Comparison of ENCODE assay signal across 8 cellular contexts in the genomic region with DNA sequence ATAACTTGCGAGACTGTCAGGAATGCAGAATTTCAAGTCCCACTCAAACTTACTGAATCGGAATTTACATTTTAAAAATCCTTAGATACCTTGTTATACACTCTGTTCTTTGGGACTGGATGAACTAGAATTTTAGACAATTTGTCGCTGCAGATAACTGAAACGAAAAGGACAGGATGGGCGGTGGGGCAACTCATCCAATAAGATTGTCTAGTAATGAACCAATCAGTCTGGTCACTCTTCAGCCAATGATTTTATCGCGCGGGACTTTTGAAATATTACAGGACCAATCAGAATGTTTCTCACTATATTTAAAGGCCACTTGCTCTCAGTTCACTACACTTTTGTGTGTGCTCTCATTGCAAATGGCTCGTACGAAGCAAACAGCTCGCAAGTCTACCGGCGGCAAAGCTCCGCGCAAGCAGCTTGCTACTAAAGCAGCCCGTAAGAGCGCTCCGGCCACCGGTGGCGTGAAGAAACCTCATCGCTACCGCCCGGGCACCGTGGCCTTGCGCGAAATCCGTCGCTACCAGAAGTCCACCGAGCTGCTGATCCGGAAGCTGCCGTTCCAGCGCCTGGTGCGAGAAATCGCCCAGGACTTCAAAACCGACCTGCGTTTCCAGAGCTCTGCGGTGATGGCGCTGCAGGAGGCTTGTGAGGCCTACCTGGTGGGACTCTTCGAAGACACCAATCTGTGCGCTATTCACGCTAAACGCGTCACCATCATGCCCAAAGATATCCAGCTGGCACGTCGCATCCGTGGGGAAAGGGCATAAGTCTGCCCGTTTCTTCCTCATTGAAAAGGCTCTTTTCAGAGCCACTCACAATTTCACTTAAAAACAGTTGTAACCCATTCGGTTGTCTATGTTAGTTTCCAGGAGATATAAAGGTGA. TPM values are rescaled to one million over a fixed set of nuclear protein-coding genes. Genes with fewer than 3 reads are reported as not detected.
A peak's percentile ranks its signal among the peaks of the same experiment; 100 is the strongest.
DNase-seq lines count a peak whose midpoint lies in the region; ATAC-seq and TF ChIP-seq lines count a peak whose summit lies in the region.

No MANE protein-coding gene starts in this region.

- in situ Hi-C loops in GM13976 (cut with MboI; ENCODE audit: low sequenced_read_pairs, unreplicated experiment): no loop called here

- peak; percentile 47 for ATAC-seq in HG02852 (IDR thresholded peaks at IDR 0.05; ENCODE audit: unreplicated experiment)
- ATAC-seq in stimulated activated naive B cell treated with anti-CD40 and anti-IgM and Interleukin-4, amounts not matched to agents 10 μg/mL and 1 μg/mL and 100 μg/mL, for 72 hours (replicated peaks): peak; percentile 60 to 63

- no peak overlapping the region for H2BK12ac ChIP-seq in mesenchymal stem cell (ENCODE audit: low read length in 2 of 2)

- peak overlapping the region; percentile 12 for H2BK15ac ChIP-seq in mesenchymal stem cell (ENCODE audit: low read depth, poor library complexity, severe bottlenecking)

- no peaks in the 10 kb centered on the region for H3K79me1 ChIP-seq in mesenchymal stem cell (replicated peaks; ENCODE audit: low read length, poor library complexity, severe bottlenecking)

- DNase-seq in GM13976 (ENCODE audit: low spot score) (peak; percentile 87), NCI-H2029 treated with DMSO at 0.1 percent for 48 hours (lab: John Stamatoyannopoulos, UW) (peak; percentile 96), dorsolateral prefrontal cortex (peak in 9 of 10 donors; percentile 52 to 88 (median 74)), mesenchymal stem cell (no peak), NCI-H345 (lab: John Stamatoyannopoulos, UW) (no peak)
- DNase-seq in activated CD4-positive, alpha-beta T cell treated with anti-CD3 and anti-CD28 coated beads, Interleukin-2, amount 50 U/mL, for 4 hours: peak; percentile 66 to 67
- DNase-seq in stimulated activated naive B cell treated with anti-CD40 and anti-IgM and Interleukin-4, amounts not matched to agents 10 μg/mL and 1 μg/mL and 100 μg/mL, for 72 hours: peak; percentile 84

- peak overlapping the region; percentile 39 to 90 (median 68) for H3K4me3 ChIP-seq in dorsolateral prefrontal cortex
- H3K4me3 ChIP-seq in mesenchymal stem cell (ENCODE audit: insufficient read depth in 1 of 2, low read depth in 1 of 2, low read length in 2 of 2): peak overlapping the region in 1 of 2 experiments; percentile 82

- no peak overlapping the region for H2BK120ac ChIP-seq in mesenchymal stem cell (ENCODE audit: low read depth, low read length)

- H2AFZ ChIP-seq in mesenchymal stem cell (ENCODE audit: low read depth, low read length): no peak overlapping the region

- peaks cover 12 to 28% of the 10 kb centered on the region in 2 donors for H3K4me1 Mint-ChIP-seq in stimulated activated naive B cell treated with anti-CD40 and anti-IgM and Interleukin-4, amounts not matched to agents 10 μg/mL and 1 μg/mL and 100 μg/mL, for 72 hours

- no peak overlapping the region for H3K23ac ChIP-seq in mesenchymal stem cell (ENCODE audit: low read length in 2 of 2)

- H4K91ac ChIP-seq in mesenchymal stem cell (ENCODE audit: low read length): no peak overlapping the region

- H3K27me3 ChIP-seq in dorsolateral prefrontal cortex (peaks cover 0 to 4% (median 0%) of the 10 kb centered on the region in 45 donors), mesenchymal stem cell (ENCODE audit: control insufficient read depth in 1 of 2, insufficient read depth in 1 of 2, low read length in 2 of 2) (no peaks in the 10 kb centered on the region)

- no peak overlapping the region for H2BK5ac ChIP-seq in mesenchymal stem cell (ENCODE audit: low read depth, low read length, poor library complexity, severe bottlenecking)

- peak overlapping the region; percentile 63 to 97 (median 90) for H3K27ac ChIP-seq in dorsolateral prefrontal cortex
- H3K27ac ChIP-seq in mesenchymal stem cell (ENCODE audit: low read length, poor library complexity, severe bottlenecking): no peak overlapping the region

- peaks cover 0 to 4% of the 10 kb centered on the region in 2 donors for H3K36me3 Mint-ChIP-seq in stimulated activated naive B cell treated with anti-CD40 and anti-IgM and Interleukin-4, amounts not matched to agents 10 μg/mL and 1 μg/mL and 100 μg/mL, for 72 hours

- no peaks in the 10 kb centered on the region for H3K9me3 ChIP-seq in mesenchymal stem cell (ENCODE audit: control insufficient read depth, low read length)

- H3K14ac ChIP-seq in mesenchymal stem cell (ENCODE audit: low read length in 2 of 2): no peak overlapping the region

- H3K27ac Mint-ChIP-seq in stimulated activated naive B cell treated with anti-CD40 and anti-IgM and Interleukin-4, amounts not matched to agents 10 μg/mL and 1 μg/mL and 100 μg/mL, for 72 hours: peak overlapping the region; percentile 96

- H3K9ac ChIP-seq in mesenchymal stem cell (ENCODE audit: low read length): peak overlapping the region; percentile 87

- H3K36me3 ChIP-seq in mesenchymal stem cell (ENCODE audit: control insufficient read depth in 1 of 2, insufficient read depth in 2 of 2, low read depth in 1 of 2, low read length in 2 of 2): no peaks in the 10 kb centered on the region

- H3K18ac ChIP-seq in mesenchymal stem cell (ENCODE audit: low read depth in 1 of 2, low read length in 2 of 2): no peak overlapping the region

- TF ChIP-seq CTCF in GM13976 (IDR thresholded peaks at IDR 0.05; ENCODE audit: borderline replicate concordance, control extremely low read depth, extremely low read depth, insufficient read depth, missing control alignments) (no peak), dorsolateral prefrontal cortex (IDR thresholded peaks at IDR 0.05 in 54 of 56, conservative IDR thresholded peaks at IDR 0.05 in 2 of 56; ENCODE audit: low read depth in 1 of 56, partially characterized antibody in 56 of 56) (no peak)

- no peak overlapping the region for H3K4me2 ChIP-seq in mesenchymal stem cell (ENCODE audit: low read length, poor library complexity, severe bottlenecking)

- no peak overlapping the region for H2AK5ac ChIP-seq in mesenchymal stem cell (ENCODE audit: low read length, severe bottlenecking)

- no peaks in the 10 kb centered on the region for H3K9me3 Mint-ChIP-seq in stimulated activated naive B cell treated with anti-CD40 and anti-IgM and Interleukin-4, amounts not matched to agents 10 μg/mL and 1 μg/mL and 100 μg/mL, for 72 hours

- intact Hi-C loops in dorsolateral prefrontal cortex (cut with DNase I): no loop called here

- H4K8ac ChIP-seq in mesenchymal stem cell (ENCODE audit: low read length): no peak overlapping the region

- 97% methylated on average over 47 of the region's 48 CpGs for WGBS in mesenchymal stem cell

- H3K4me1 ChIP-seq in mesenchymal stem cell (ENCODE audit: control insufficient read depth, insufficient read depth, low read depth, low read length): no peaks in the 10 kb centered on the region

- H3K4ac ChIP-seq in mesenchymal stem cell (ENCODE audit: low read depth in 1 of 2, low read length in 2 of 2): no peak overlapping the region

- H3K27me3 Mint-ChIP-seq in stimulated activated naive B cell treated with anti-CD40 and anti-IgM and Interleukin-4, amounts not matched to agents 10 μg/mL and 1 μg/mL and 100 μg/mL, for 72 hours: no peaks in the 10 kb centered on the region

- H3K4me3 Mint-ChIP-seq in stimulated activated naive B cell treated with anti-CD40 and anti-IgM and Interleukin-4, amounts not matched to agents 10 μg/mL and 1 μg/mL and 100 μg/mL, for 72 hours: peak overlapping the region; percentile 84 to 85

RNA-seq across cellular contexts. Expression of gene HFE, which starts 41.9 kb away (rescaled TPM):
- total RNA-seq in dorsolateral prefrontal cortex: 1 to 10 TPM in 117 of 120 experiments, under 1 TPM in 3; 0.71 to 8.5 (median 2.6) TPM
- 10.1 TPM for polyA plus RNA-seq in mesenchymal stem cell (2013, experiment 1 of 2)
- polyA plus RNA-seq in mesenchymal stem cell (2013, experiment 2 of 2): 9.2 TPM

Comparison
In these comparisons a context has a peak if more than half of its experiments do, and no peak if none do; other contexts are left out.
1. DNase-seq: peak in GM13976 (single experiment), NCI-H2029 treated with DMSO at 0.1 percent for 48 hours (single experiment), activated CD4-positive, alpha-beta T cell treated with anti-CD3 and anti-CD28 coated beads, Interleukin-2, amount 50 U/mL, for 4 hours (2 of 2), dorsolateral prefrontal cortex (9 of 10) and stimulated activated naive B cell treated with anti-CD40 and anti-IgM and Interleukin-4, amounts not matched to agents 10 μg/mL and 1 μg/mL and 100 μg/mL, for 72 hours (single experiment); none in mesenchymal stem cell (single experiment) and NCI-H345 (single experiment).